In genomic region chr3:78992830-78993229, GRCh38 we compare ENCODE assay signal across 14 cellular contexts.
A peak's percentile ranks its signal among the peaks of the same experiment; 100 is the strongest.
DNase-seq lines count a peak whose midpoint lies in the region; ATAC-seq and TF ChIP-seq lines count a peak whose summit lies in the region.
"Had no signal": no experiment of that assay in that cellular context is flagged by ENCODE, and none has a peak within 500 bp of the region (broad histone marks: within the 10 kb centered on the region; RNA-seq: fewer than 3 reads in every experiment).

No MANE protein-coding gene starts in this region.

- no peaks in the 10 kb centered on the region for H3K27me3 ChIP-seq in GM23338 (ENCODE audit: insufficient read depth)
- no peaks in the 10 kb centered on the region for H3K27me3 ChIP-seq in iPS-20b (ENCODE audit: insufficient read depth, low read length)
- H3K27me3 ChIP-seq in PC-9 (ENCODE audit: insufficient read depth, low read depth), result no peaks in the 10 kb centered on the region

- no peak overlapping the region for H3K4me3 Mint-ChIP-seq in GM23338
- H3K4me3 Mint-ChIP-seq in WTC11, result no peak overlapping the region
- H3K4me3 Mint-ChIP-seq: CD4-positive, alpha-beta T cell had no signal

- H3K9me3 Mint-ChIP-seq in GM23338, result peaks cover 4% of the 10 kb centered on the region; the same call in 2 of the 3 replicates
- H3K9me3 Mint-ChIP-seq in WTC11, result peaks cover 8% of the 10 kb centered on the region

- intact Hi-C loops in PC-9 (cut with micrococcal nuclease; ENCODE audit: unreplicated experiment), result no loop called here

- no peak overlapping the region for H3K4me3 ChIP-seq in GM23338
- no peak overlapping the region for H3K4me3 ChIP-seq in iPS-20b (ENCODE audit: low read length)
- H3K4me3 ChIP-seq in PC-9, result no peak overlapping the region
- H3K4me3 ChIP-seq: GM12878 had no signal

- DNase-seq in GM23338 (ENCODE audit: low spot score) (no peak), WTC11 (ENCODE audit: low spot score) (no peak), superior temporal gyrus (ENCODE audit: extremely low spot score) (peak; percentile 43), PC-9 (no peak), SKM-1 treated with dmso at 0.1 percent for 144 hours (lab: John Stamatoyannopoulos, UW; ENCODE audit: unreplicated experiment) (no peak), NCI-H524 treated with DMSO at 0.1 percent for 48 hours (lab: John Stamatoyannopoulos, UW) (no peak)
- DNase-seq: ACHN; C1 segment of cervical spinal cord; Calu3; CD4-positive, alpha-beta T cell; DMS79; H7 had no signal

- H4K20me1 ChIP-seq in GM23338 (replicated peaks; ENCODE audit: insufficient read depth) (0 out of 2 replicates have a peak, but pooled peaks cover 3% of the 10 kb centered on the region), PC-9 (ENCODE audit: insufficient read depth) (0 out of 2 replicates have a peak, but pooled peaks cover 2% of the 10 kb centered on the region)

- H3K4me1 Mint-ChIP-seq in GM23338 (peaks cover 28% of the 10 kb centered on the region), WTC11 (peaks cover 45% of the 10 kb centered on the region)

- TF ChIP-seq CTCF in GM23338 (conservative IDR thresholded peaks at IDR 0.05; ENCODE audit: low read depth in 2 of 2) (no peak), WTC11 (IDR thresholded peaks at IDR 0.05) (no peak), PC-9 (conservative IDR thresholded peaks at IDR 0.05) (no peak)

- H3K79me2 ChIP-seq in GM23338 (replicated peaks; ENCODE audit: insufficient read depth) (peaks cover 64% of the 10 kb centered on the region), PC-9 (ENCODE audit: low read depth) (no peaks in the 10 kb centered on the region)

- H3K27ac ChIP-seq in GM23338 (ENCODE audit: low read depth) (no peak overlapping the region), iPS-20b (ENCODE audit: low read length) (no peak overlapping the region), PC-9 (no peak overlapping the region)

- H3K4me2 ChIP-seq in GM23338, result 0 out of 2 replicates have a peak overlapping the region, but pooled peaks have one; percentile 48
- H3K4me2 ChIP-seq in PC-9, result no peak overlapping the region

- BruUV-seq in PC-9 (replicated peaks; lab: Mats Ljungman, UMichigan), result no TSS peak

- H3K36me3 Mint-ChIP-seq in GM23338 (ENCODE audit: low read depth), result peaks cover 17% of the 10 kb centered on the region; the same call in 2 of the 3 replicates
- peaks cover 9% of the 10 kb centered on the region for H3K36me3 Mint-ChIP-seq in WTC11

- no peaks in the 10 kb centered on the region for H3K27me3 Mint-ChIP-seq in GM23338 (ENCODE audit: insufficient read depth, low read depth, poor library complexity)
- no peaks in the 10 kb centered on the region for H3K27me3 Mint-ChIP-seq in WTC11 (ENCODE audit: low read depth)
- H3K27me3 Mint-ChIP-seq: CD4-positive, alpha-beta T cell had no signal

- H3K9ac ChIP-seq in iPS-20b (ENCODE audit: low read depth, low read length), result 0 out of 2 replicates have a peak overlapping the region, but pooled peaks have one; percentile 4

- H3K9me3 ChIP-seq in iPS-20b (ENCODE audit: insufficient read depth, low read depth, low read length) (no peaks in the 10 kb centered on the region), PC-9 (ENCODE audit: insufficient read depth, low read depth) (peaks cover 4% of the 10 kb centered on the region)

- ATAC-seq in GM23338 (no peak), WTC11 (no peak)

- H3F3A ChIP-seq in GM23338 (replicated peaks; ENCODE audit: low read depth) (no peaks in the 10 kb centered on the region), PC-9 (ENCODE audit: insufficient read depth, low read depth) (no peaks in the 10 kb centered on the region)

- POLR2A ChIA-PET in WTC11 (lab: Charles Lee) (no interaction called here), PC-9 (lab: Charles Lee; ENCODE audit: unreplicated experiment) (no interaction called here)

- H3K36me3 ChIP-seq in GM23338 (ENCODE audit: insufficient read depth) (no peaks in the 10 kb centered on the region), iPS-20b (ENCODE audit: insufficient read depth, low read depth, low read length) (no peaks in the 10 kb centered on the region), PC-9 (ENCODE audit: low read depth) (no peaks in the 10 kb centered on the region)

- CTCF ChIA-PET in WTC11 (lab: Charles Lee), result no interaction called here
- CTCF ChIA-PET in PC-9 (lab: Charles Lee), result no interaction called here

- H3K27ac Mint-ChIP-seq in GM23338 (no peak overlapping the region), WTC11 (peak overlapping the region; percentile 22; the same call in 1 of the 2 replicates)
- H3K27ac Mint-ChIP-seq: CD4-positive, alpha-beta T cell had no signal

- no peaks in the 10 kb centered on the region for H3K9me2 ChIP-seq in GM23338 (ENCODE audit: insufficient read depth)
- H3K9me2 ChIP-seq in PC-9 (ENCODE audit: insufficient read depth), result no peaks in the 10 kb centered on the region

- H3K4me1 ChIP-seq in GM23338 (ENCODE audit: insufficient read depth) (peaks cover 18% of the 10 kb centered on the region), iPS-20b (ENCODE audit: insufficient read depth, low read length) (peaks cover 25% of the 10 kb centered on the region), PC-9 (replicated peaks; ENCODE audit: insufficient read depth) (no peaks in the 10 kb centered on the region)

- no peak overlapping the region for H2AFZ ChIP-seq in GM23338
- no peak overlapping the region for H2AFZ ChIP-seq in PC-9

TF ChIP-seq in GM23338, 12 proteins besides CTCF, POLR2A, EP300 and RAD21 (continues in another document):
- TF ChIP-seq EZH2 (IDR thresholded peaks at IDR 0.05; ENCODE audit: low read depth, unreplicated experiment), result no peak
- no peak for TF ChIP-seq STAT1 (IDR thresholded peaks at IDR 0.05; ENCODE audit: unreplicated experiment)
- no peak for TF ChIP-seq ETS1 (IDR thresholded peaks at IDR 0.05)
- no peak for TF ChIP-seq POLR2AphosphoS5 (IDR thresholded peaks at IDR 0.05; ENCODE audit: low read depth)

TF ChIP-seq in WTC11, 78 proteins besides CTCF, POLR2A, EP300 and RAD21 (continues in another document):
- TF ChIP-seq FOXP1 (CRISPR knock-in tag; IDR thresholded peaks at IDR 0.05; ENCODE audit: borderline replicate concordance) (no peak), ERG (CRISPR knock-in tag; IDR thresholded peaks at IDR 0.05) (no peak), NR2C2 (CRISPR knock-in tag; IDR thresholded peaks at IDR 0.05) (no peak), ZNF512 (CRISPR knock-in tag; IDR thresholded peaks at IDR 0.05; ENCODE audit: borderline replicate concordance) (no peak), RORB (CRISPR knock-in tag; IDR thresholded peaks at IDR 0.05) (no peak), ZNF423 (CRISPR knock-in tag; IDR thresholded peaks at IDR 0.05) (no peak), ZNF281 (CRISPR knock-in tag; IDR thresholded peaks at IDR 0.05) (no peak), HMGXB4 (CRISPR knock-in tag; IDR thresholded peaks at IDR 0.05) (no peak)
